Comparison of ENCODE assay signal across 8 cellular contexts in genomic region chr4:123600426-123600825, GRCh38.
DNase-seq lines count a peak whose midpoint lies in the region; ATAC-seq and TF ChIP-seq lines count a peak whose summit lies in the region.

No MANE protein-coding gene starts in this region.

- H3K27ac Mint-ChIP-seq in CD14-positive monocyte (peak overlapping the region; percentile 72 to 96 (median 88)), IgD-negative memory B cell (peak overlapping the region; percentile 1 to 54 (median 27)), glutamatergic neuron (ENCODE audit: unreplicated experiment) (no peak overlapping the region)
- H3K27ac Mint-ChIP-seq in naive thymus-derived CD8-positive, alpha-beta T cell, result peak overlapping the region; percentile 71 to 96 (median 90)

- H3K27me3 ChIP-seq in body of pancreas, result no peaks in the 10 kb centered on the region
- no peaks in the 10 kb centered on the region for H3K27me3 ChIP-seq in foreskin keratinocyte

- no peak for TF ChIP-seq POLR2A in body of pancreas (IDR thresholded peaks at IDR 0.05)

- POLR2A ChIA-PET in naive thymus-derived CD8-positive, alpha-beta T cell (lab: Charles Lee), result interaction anchor here (0.6 to 1.4 kb wide), 3 partner anchors 20 to 204 kb away, joined by 3 to 4 read pairs (median 3); partner anchors contain the start of gene SPRY1

- H3K4me3 ChIP-seq in body of pancreas, result no peak overlapping the region

- H3K4me1 ChIP-seq in body of pancreas (peaks cover 20% of the 10 kb centered on the region), foreskin keratinocyte (peaks cover 10% of the 10 kb centered on the region)

- intact Hi-C loops in CD14-positive monocyte (cut with micrococcal nuclease) (no loop called here), body of pancreas (cut with DNase I) (no loop called here), left colon (cut with DNase I, micrococcal nuclease) (no loop called here)

- no peaks in the 10 kb centered on the region for H3K36me3 ChIP-seq in body of pancreas (replicated peaks in 1 of 2; ENCODE audit: insufficient read depth in 1 of 2, low read depth in 2 of 2)

- 37 to 41% methylated on average over 3 of the region's 3 CpGs for WGBS in body of pancreas, 2 donors

- peaks cover 33% of the 10 kb centered on the region for H3K4me1 Mint-ChIP-seq in CD14-positive monocyte
- peaks cover 12 to 23% (median 16%) of the 10 kb centered on the region in 3 donors for H3K4me1 Mint-ChIP-seq in IgD-negative memory B cell
- peaks cover 30 to 61% (median 48%) of the 10 kb centered on the region in 4 donors for H3K4me1 Mint-ChIP-seq in naive thymus-derived CD8-positive, alpha-beta T cell
- peaks cover 5% of the 10 kb centered on the region for H3K4me1 Mint-ChIP-seq in glutamatergic neuron (ENCODE audit: low read depth, unreplicated experiment)

- peak overlapping the region in 3 of 4 donors; percentile 56 to 72 (median 59) for H3K27ac ChIP-seq in body of pancreas
- H3K27ac ChIP-seq in foreskin keratinocyte, result no peak overlapping the region

- H3K27me3 Mint-ChIP-seq in CD14-positive monocyte (ENCODE audit: low read depth in 3 of 3), result peaks cover 9 to 13% (median 11%) of the 10 kb centered on the region in 3 donors
- peaks cover 3% of the 10 kb centered on the region for H3K27me3 Mint-ChIP-seq in IgD-negative memory B cell
- no peaks in the 10 kb centered on the region for H3K27me3 Mint-ChIP-seq in naive thymus-derived CD8-positive, alpha-beta T cell
- H3K27me3 Mint-ChIP-seq in glutamatergic neuron (ENCODE audit: unreplicated experiment), result no peaks in the 10 kb centered on the region

- H3K36me3 Mint-ChIP-seq in CD14-positive monocyte, result no peaks in the 10 kb centered on the region
- H3K36me3 Mint-ChIP-seq in IgD-negative memory B cell, result peaks cover 4% of the 10 kb centered on the region
- H3K36me3 Mint-ChIP-seq in naive thymus-derived CD8-positive, alpha-beta T cell, result no peaks in the 10 kb centered on the region
- H3K36me3 Mint-ChIP-seq in glutamatergic neuron (ENCODE audit: unreplicated experiment), result no peaks in the 10 kb centered on the region

- no peak for ATAC-seq in body of pancreas
- no peak for ATAC-seq in naive thymus-derived CD8-positive, alpha-beta T cell
- ATAC-seq in left colon, result no peak
- no peak for ATAC-seq in foreskin keratinocyte

- H3K9me3 Mint-ChIP-seq in CD14-positive monocyte (no peaks in the 10 kb centered on the region), IgD-negative memory B cell (peaks cover 0 to 3% (median 0%) of the 10 kb centered on the region in 3 donors), glutamatergic neuron (ENCODE audit: unreplicated experiment) (no peaks in the 10 kb centered on the region)
- peaks cover 0 to 3% (median 0%) of the 10 kb centered on the region in 9 donors for H3K9me3 Mint-ChIP-seq in naive thymus-derived CD8-positive, alpha-beta T cell

- no peak for DNase-seq in CD14-positive monocyte (ENCODE audit: low spot score)
- no peak for DNase-seq in body of pancreas
- no peak for DNase-seq in naive thymus-derived CD8-positive, alpha-beta T cell
- DNase-seq in stimulated activated CD4-positive, alpha-beta T cell treated with anti-CD3 and anti-CD28 coated beads, Interleukin-1b, Interleukin-23, amount 100 ng/mL, for 48 hours, result no peak
- no peak for DNase-seq in glutamatergic neuron
- no peak for DNase-seq in left colon
- DNase-seq in foreskin keratinocyte, result no peak

- H3K4me3 Mint-ChIP-seq in CD14-positive monocyte (peak overlapping the region in 1 of 2 donors; percentile 58), IgD-negative memory B cell (no peak overlapping the region), glutamatergic neuron (ENCODE audit: unreplicated experiment) (no peak overlapping the region)
- peak overlapping the region in 8 of 10 donors; percentile 40 to 78 (median 59) for H3K4me3 Mint-ChIP-seq in naive thymus-derived CD8-positive, alpha-beta T cell

- TF ChIP-seq CTCF in CD14-positive monocyte (IDR thresholded peaks at IDR 0.05) (no peak), body of pancreas (IDR thresholded peaks at IDR 0.05) (no peak), glutamatergic neuron (IDR thresholded peaks at IDR 0.05; ENCODE audit: partially characterized antibody, unreplicated experiment) (no peak), foreskin keratinocyte (conservative IDR thresholded peaks at IDR 0.05) (no peak)

- no peaks in the 10 kb centered on the region for H3K9me3 ChIP-seq in body of pancreas

Comparison
In these comparisons a context has a peak if more than half of its experiments do, and no peak if none do; other contexts are left out.
1. H3K4me3 Mint-ChIP-seq: peak in naive thymus-derived CD8-positive, alpha-beta T cell (8 of 10); none in IgD-negative memory B cell (0 of 4) and glutamatergic neuron (single experiment).